In the genomic region with DNA sequence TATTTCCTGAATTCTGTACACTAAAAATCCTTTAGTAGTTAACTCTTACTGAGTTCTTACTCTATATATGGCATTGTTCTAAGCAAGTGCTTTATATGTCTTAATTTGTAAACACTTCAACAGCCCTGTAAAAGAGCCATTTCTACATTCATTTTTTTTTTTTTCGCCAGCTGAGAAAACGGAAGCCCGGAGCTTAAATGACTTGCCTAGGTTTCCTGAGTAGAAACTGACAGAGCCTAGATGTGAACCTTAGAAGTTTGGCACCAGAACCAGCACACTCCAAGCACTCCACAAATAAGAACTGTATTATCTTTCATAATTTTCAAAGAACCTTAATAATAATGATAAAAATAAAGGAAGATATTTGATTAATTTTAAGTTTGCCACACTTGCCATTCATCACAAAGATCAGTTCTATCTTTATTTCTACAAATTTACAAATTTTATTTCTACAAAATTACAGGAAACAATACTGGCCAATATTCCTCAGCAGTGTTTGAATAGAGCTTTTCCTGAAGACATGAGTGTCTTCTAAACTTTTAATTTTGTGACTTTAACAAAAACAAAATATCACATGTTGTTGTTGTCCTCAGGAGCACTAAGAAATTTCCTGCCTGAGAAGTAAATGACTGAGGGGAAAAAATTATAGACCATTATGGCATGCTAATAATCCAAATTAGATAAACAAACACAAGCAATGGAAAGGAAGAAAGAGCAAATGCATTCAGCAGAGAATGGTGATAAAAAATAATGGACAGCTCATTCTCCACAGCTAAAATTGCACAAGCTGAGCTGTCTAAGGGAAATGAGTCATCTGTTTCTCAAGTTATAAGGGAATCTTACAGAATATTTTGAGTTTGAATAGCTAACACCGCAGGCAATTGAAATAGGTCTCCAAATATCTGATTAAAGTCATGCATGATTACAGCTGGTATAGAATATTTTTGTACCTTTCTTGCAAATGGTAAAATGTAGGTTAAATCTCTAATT, we compare ENCODE assay signal across 8 cellular contexts.
DNase-seq lines count a peak whose midpoint lies in the region; ATAC-seq, FAIRE-seq and TF ChIP-seq lines count a peak whose summit lies in the region.

No MANE protein-coding gene starts in this region.

- WGBS in GM12878 (ENCODE audit: insufficient coverage, insufficient replicate concordance, low lambda C conversion rate, missing lambda C conversion rate): 11% methylated on average over 4 of the region's 4 CpGs
- WGBS in stomach, 5 donors: 46 to 68% (median 65%) methylated on average over 4 of the region's 4 CpGs

- TF ChIP-seq EP300 in GM12878 (IDR thresholded peaks at IDR 0.05; ENCODE audit: borderline replicate concordance in 1 of 2, control insufficient read depth in 1 of 2, low read depth in 2 of 2, low read length in 2 of 2) (no peak), stomach (IDR thresholded peaks at IDR 0.05) (no peak)

- H3K79me2 ChIP-seq in GM12878 (ENCODE audit: control insufficient read depth, insufficient read depth, low read length) (no peaks in the 10 kb centered on the region), osteoblast (ENCODE audit: insufficient read depth, low read length) (peaks cover 3% of the 10 kb centered on the region)

- TF ChIP-seq RAD21 in GM12878 (IDR thresholded peaks at IDR 0.05; ENCODE audit: insufficient read depth, low read depth, low read length): no peak

- in situ Hi-C loops in GM12878 (cut with MboI): no loop called here

- RAD21 ChIA-PET in GM12878 (lab: Charles Lee; ENCODE audit: unreplicated experiment): interaction anchor here (0.9 to 4.2 kb wide), 9 partner anchors 15 to 141 kb away, joined by 3 to 36 read pairs (median 5); a partner anchor contains a TSS

- TF ChIP-seq POLR2A in GM12878 (IDR thresholded peaks at IDR 0.05; ENCODE audit: low read depth, low read length) (no peak), stomach (IDR thresholded peaks at IDR 0.05) (no peak)

- intact Hi-C loops in GM12878 (cut with micrococcal nuclease; ENCODE audit: unreplicated experiment) (loop anchor here (5.0 kb wide), 1 partner anchor 68 kb away; no protein-coding TSS in a partner anchor), stomach (cut with DNase I; ENCODE audit: low total_unique reads) (no loop called here)

- H3K36me3 ChIP-seq in GM12878 (ENCODE audit: control insufficient read depth in 2 of 2, insufficient read depth in 2 of 2, low read length in 1 of 2) (no peaks in the 10 kb centered on the region; a peak in 1 of 4 replicates), osteoblast (ENCODE audit: insufficient read depth, low read length) (peaks cover 8% of the 10 kb centered on the region), stomach (peaks cover 0 to 14% (median 10%) of the 10 kb centered on the region in 4 donors)

- peaks cover 6% of the 10 kb centered on the region; the same call in 1 of the 2 replicates for H3K4me1 ChIP-seq in GM12878 (ENCODE audit: control insufficient read depth, insufficient read depth, low read length)
- H3K4me1 ChIP-seq in osteoblast (ENCODE audit: insufficient read depth, low read length): peaks cover 13% of the 10 kb centered on the region
- peaks cover 0 to 16% (median 5%) of the 10 kb centered on the region in 4 donors for H3K4me1 ChIP-seq in stomach

- no peaks in the 10 kb centered on the region for H3K27me3 ChIP-seq in GM12878 (replicated peaks in 1 of 2; ENCODE audit: control insufficient read depth in 2 of 2, insufficient read depth in 2 of 2, low read length in 1 of 2)
- no peaks in the 10 kb centered on the region for H3K27me3 ChIP-seq in osteoblast (ENCODE audit: insufficient read depth, low read length)
- H3K27me3 ChIP-seq in stomach: no peaks in the 10 kb centered on the region

- H4K20me1 ChIP-seq in GM12878 (ENCODE audit: control insufficient read depth, insufficient read depth) (no peaks in the 10 kb centered on the region), osteoblast (ENCODE audit: insufficient read depth, low read length) (no peaks in the 10 kb centered on the region)

- H3K4me3 ChIP-seq in AG10803 (ENCODE audit: low read length) (no peak overlapping the region), GM12878 (no peak overlapping the region), osteoblast (ENCODE audit: insufficient read depth, low read length) (no peak overlapping the region), stomach (no peak overlapping the region)

- peak; percentile 60 for ATAC-seq in GM12878

- H3K9me3 ChIP-seq in GM12878 (replicated peaks; ENCODE audit: control insufficient read depth, insufficient read depth, low read length): no peaks in the 10 kb centered on the region; the same call in 2 of the 3 replicates
- H3K9me3 ChIP-seq in osteoblast (ENCODE audit: low read depth, low read length): no peaks in the 10 kb centered on the region
- H3K9me3 ChIP-seq in stomach: no peaks in the 10 kb centered on the region

- SMC1A ChIA-PET in GM12878 (lab: Charles Lee; ENCODE audit: uncharacterized antibody, unreplicated experiment): interaction anchor here (0.7 to 4.1 kb wide), 14 partner anchors 10 to 440 kb away, joined by 3 to 38 read pairs (median 4); a partner anchor contains a TSS

- BruUV-seq in GM12878 (replicated peaks; lab: Mats Ljungman, UMichigan): no TSS peak

- no peak overlapping the region for H3K9ac ChIP-seq in GM12878 (ENCODE audit: control insufficient read depth, insufficient read depth, low read length)

- DNase-seq in AG10803 (ENCODE audit: low read depth): peak; percentile 81
- DNase-seq in GM19240 (ENCODE audit: insufficient read length, low spot score): peak; percentile 2
- peak; percentile 85 for DNase-seq in NCI-H1105 (lab: John Stamatoyannopoulos, UW)
- no peak for DNase-seq in GM12878 (ENCODE audit: low read depth, low spot score)
- DNase-seq in osteoblast (ENCODE audit: insufficient read length, low spot score, missing footprints): peak; percentile 91
- no peak for DNase-seq in central memory CD4-positive, alpha-beta T cell
- DNase-seq in stomach: no peak
- DNase-seq in mesenteric fat pad (ENCODE audit: low spot score): no peak

- TF ChIP-seq CTCF in AG10803 (conservative IDR thresholded peaks at IDR 0.05; ENCODE audit: low read length) (no peak), GM12878 (IDR thresholded peaks at IDR 0.05 in 2 of 3, conservative IDR thresholded peaks at IDR 0.05 in 1 of 3; ENCODE audit: control insufficient read depth in 2 of 3, extremely low read depth in 1 of 3, insufficient read depth in 1 of 3, low read depth in 3 of 3, low read length in 3 of 3) (no peak), osteoblast (IDR thresholded peaks at IDR 0.05; ENCODE audit: extremely low read depth, low read depth, low read length) (no peak), stomach (IDR thresholded peaks at IDR 0.05) (no peak)

- FAIRE-seq in GM12878 (lab: Jason Lieb, UNC): no peak

- peak overlapping the region; percentile 20; the same call in 1 of the 2 replicates for H3K27ac ChIP-seq in GM12878 (ENCODE audit: control insufficient read depth, insufficient read depth)
- H3K27ac ChIP-seq in osteoblast (ENCODE audit: low read depth, low read length): peak overlapping the region; percentile 34
- peak overlapping the region in 2 of 5 donors; percentile 7 to 43 for H3K27ac ChIP-seq in stomach

- H2AFZ ChIP-seq in GM12878 (ENCODE audit: control insufficient read depth, low read depth, low read length): peak overlapping the region; percentile 33; the same call in 1 of the 2 replicates
- H2AFZ ChIP-seq in osteoblast (ENCODE audit: low read length): no peak overlapping the region

- H3K4me2 ChIP-seq in GM12878 (ENCODE audit: control insufficient read depth, insufficient read depth) (peak overlapping the region; percentile 27; the same call in 1 of the 2 replicates), osteoblast (ENCODE audit: insufficient read depth, low read length) (peak overlapping the region; percentile 43)

- POLR2A ChIA-PET in GM12878 (lab: Charles Lee): interaction anchor here (2.1 to 4.1 kb wide), 2 partner anchors 22 to 71 kb away, joined by 9 to 24 read pairs; a partner anchor contains a TSS

- CTCF ChIA-PET in GM12878 (lab: Yijun Ruan, JAX): interaction anchor here (0.6 to 1.4 kb wide), 6 partner anchors 7 to 69 kb away, joined by 3 to 4 read pairs (median 4); no protein-coding TSS in a partner anchor

TF ChIP-seq in GM12878, 131 proteins besides CTCF, POLR2A, EP300 and RAD21:
- TF ChIP-seq SPI1 (IDR thresholded peaks at IDR 0.05; ENCODE audit: borderline replicate concordance, insufficient read depth, low read depth, low read length) (peak; percentile 17; the same call in 1 of the 2 replicates), ZNF384 (IDR thresholded peaks at IDR 0.05; ENCODE audit: borderline replicate concordance, low read depth, low read length) (peak; percentile 30; the same call in 1 of the 2 replicates)
- TF ChIP-seq, protein P1, sequence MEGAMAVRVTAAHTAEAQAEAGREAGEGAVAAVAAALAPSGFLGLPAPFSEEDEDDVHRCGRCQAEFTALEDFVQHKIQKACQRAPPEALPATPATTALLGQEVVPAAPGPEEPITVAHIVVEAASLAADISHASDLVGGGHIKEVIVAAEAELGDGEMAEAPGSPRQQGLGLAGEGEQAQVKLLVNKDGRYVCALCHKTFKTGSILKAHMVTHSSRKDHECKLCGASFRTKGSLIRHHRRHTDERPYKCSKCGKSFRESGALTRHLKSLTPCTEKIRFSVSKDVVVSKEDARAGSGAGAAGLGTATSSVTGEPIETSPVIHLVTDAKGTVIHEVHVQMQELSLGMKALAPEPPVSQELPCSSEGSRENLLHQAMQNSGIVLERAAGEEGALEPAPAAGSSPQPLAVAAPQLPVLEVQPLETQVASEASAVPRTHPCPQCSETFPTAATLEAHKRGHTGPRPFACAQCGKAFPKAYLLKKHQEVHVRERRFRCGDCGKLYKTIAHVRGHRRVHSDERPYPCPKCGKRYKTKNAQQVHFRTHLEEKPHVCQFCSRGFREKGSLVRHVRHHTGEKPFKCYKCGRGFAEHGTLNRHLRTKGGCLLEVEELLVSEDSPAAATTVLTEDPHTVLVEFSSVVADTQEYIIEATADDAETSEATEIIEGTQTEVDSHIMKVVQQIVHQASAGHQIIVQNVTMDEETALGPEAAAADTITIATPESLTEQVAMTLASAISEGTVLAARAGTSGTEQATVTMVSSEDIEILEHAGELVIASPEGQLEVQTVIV (IDR thresholded peaks at IDR 0.05; ENCODE audit: borderline replicate concordance, partially characterized antibody): no peak

Comparison
In these comparisons a context has a peak if more than half of its experiments do, and no peak if none do; other contexts are left out.
1. DNase-seq: peak in AG10803 (single experiment), GM19240 (single experiment), NCI-H1105 (single experiment) and osteoblast (single experiment); none in GM12878 (single experiment), central memory CD4-positive, alpha-beta T cell (single experiment), stomach (single experiment) and mesenteric fat pad (single experiment).